In genomic region chr7:128783143-128783799, GRCh38 we compare ENCODE assay signal across 9 cellular contexts. TPM values are rescaled to one million over a fixed set of nuclear protein-coding genes. Genes with fewer than 3 reads are reported as not detected.
DNase-seq lines count a peak whose midpoint lies in the region.
"Had no signal": no experiment of that assay in that cellular context is flagged by ENCODE, and none has a peak within 500 bp of the region (broad histone marks: within the 10 kb centered on the region; RNA-seq: fewer than 3 reads in every experiment).

No MANE protein-coding gene starts in this region.

- no peaks in the 10 kb centered on the region for H3K36me3 ChIP-seq in ectodermal cell (ENCODE audit: control insufficient read depth, insufficient read depth, low read length)

- 25 to 27% methylated on average over 15 of the region's 15 CpGs for WGBS in ectodermal cell, 2 experiments

- DNase-seq in Ammon's horn (ENCODE audit: low spot score) (peak; percentile 64), KBM-7 (peak; percentile 68), medulla oblongata (ENCODE audit: extremely low spot score) (peak; percentile 58), SKM-1 treated with dmso at 0.1 percent for 144 hours (lab: John Stamatoyannopoulos, UW; ENCODE audit: unreplicated experiment) (no peak), NCI-H2029 treated with DMSO at 0.1 percent for 48 hours (lab: John Stamatoyannopoulos, UW) (no peak), T-helper 9 cell (no peak), activated gamma-delta T cell (lab: John Stamatoyannopoulos, UW) (no peak)

- H3K27me3 ChIP-seq in ectodermal cell (ENCODE audit: control insufficient read depth, insufficient read depth, low read length, poor library complexity, severe bottlenecking): no peaks in the 10 kb centered on the region

- in situ Hi-C loops in KBM-7 (cut with MboI; ENCODE audit: low pct_unique_long_range_greater_than_20kb, low sequenced_read_pairs): no loop called here

- H3K27ac ChIP-seq in ectodermal cell (ENCODE audit: insufficient read depth, low read depth, low read length, poor library complexity, severe bottlenecking): no peak overlapping the region

- H3K4me1 ChIP-seq in ectodermal cell (ENCODE audit: control insufficient read depth, insufficient read depth, low read length): no peaks in the 10 kb centered on the region

- H3K9me3 ChIP-seq in ectodermal cell (ENCODE audit: control insufficient read depth, low read length): no peaks in the 10 kb centered on the region

- peak overlapping the region; percentile 1 for H3K4me3 ChIP-seq in ectodermal cell (ENCODE audit: insufficient read depth, low read depth, low read length)

RNA-seq across cellular contexts. Expression of gene OPN1SW, which starts 7.7 kb away (rescaled TPM):
- polyA plus RNA-seq in ectodermal cell (2013, experiment 1 of 4): not detected
- polyA plus RNA-seq in ectodermal cell (2013, experiment 2 of 4): not detected
- polyA plus RNA-seq in ectodermal cell (2013, experiment 3 of 4): not detected
- 0.45 TPM for polyA plus RNA-seq in ectodermal cell (2013, experiment 4 of 4)
- polyA plus RNA-seq: adipose tissue had no signal

RNA-seq across cellular contexts. Expression of gene CCDC136, which starts 8.5 kb away (rescaled TPM):
- polyA plus RNA-seq in ectodermal cell (2013, experiment 1 of 4): 109 TPM
- polyA plus RNA-seq in ectodermal cell (2013, experiment 2 of 4): 139 TPM
- polyA plus RNA-seq in ectodermal cell (2013, experiment 3 of 4): 78.3 TPM
- 95.7 TPM for polyA plus RNA-seq in ectodermal cell (2013, experiment 4 of 4)

RNA-seq across cellular contexts. Expression of gene CALU, which starts 44.1 kb away (rescaled TPM):
- 173 TPM for polyA plus RNA-seq in ectodermal cell (2013, experiment 1 of 4)
- polyA plus RNA-seq in ectodermal cell (2013, experiment 2 of 4): 189 TPM
- polyA plus RNA-seq in ectodermal cell (2013, experiment 3 of 4): 146 TPM
- 153 TPM for polyA plus RNA-seq in ectodermal cell (2013, experiment 4 of 4)

RNA-seq across cellular contexts. Expression of gene FLNC, which starts 46.9 kb away (rescaled TPM):
- 24.9 TPM for polyA plus RNA-seq in ectodermal cell (2013, experiment 1 of 4)
- 32.0 TPM for polyA plus RNA-seq in ectodermal cell (2013, experiment 2 of 4)
- polyA plus RNA-seq in ectodermal cell (2013, experiment 3 of 4): 23.6 TPM
- 25.5 TPM for polyA plus RNA-seq in ectodermal cell (2013, experiment 4 of 4)

Comparison
In these comparisons a context has a peak if more than half of its experiments do, and no peak if none do; other contexts are left out.
1. DNase-seq: peak in Ammon's horn (single experiment), KBM-7 (single experiment) and medulla oblongata (single experiment); none in SKM-1 treated with dmso at 0.1 percent for 144 hours (single experiment), NCI-H2029 treated with DMSO at 0.1 percent for 48 hours (single experiment), T-helper 9 cell (single experiment) and activated gamma-delta T cell (single experiment).